9 cellular contexts compared by ENCODE assay signal in genomic region chr7:129951076-129952011, GRCh38. TPM values are rescaled to one million over a fixed set of nuclear protein-coding genes. Genes with fewer than 3 reads are reported as not detected.
DNase-seq lines count a peak whose midpoint lies in the region; ATAC-seq and TF ChIP-seq lines count a peak whose summit lies in the region.
"Had no signal": no experiment of that assay in that cellular context is flagged by ENCODE, and none has a peak within 500 bp of the region (broad histone marks: within the 10 kb centered on the region; RNA-seq: fewer than 3 reads in every experiment).

No MANE protein-coding gene starts in this region.

- H3K9me3 Mint-ChIP-seq in endodermal cell = no peaks in the 10 kb centered on the region
- H3K9me3 Mint-ChIP-seq: activated naive CD4-positive, alpha-beta T cell treated with anti-CD3 and anti-CD28 coated beads, Interleukin-2, amount 50 U/mL, for 72 hours had no signal

- H3K4me3 Mint-ChIP-seq in endodermal cell = no peak overlapping the region

- H3K27ac ChIP-seq in endodermal cell (ENCODE audit: low read depth, low read length) (peak overlapping the region; percentile 89), muscle layer of duodenum (ENCODE audit: low read length) (peak overlapping the region; percentile 97)

- H3K36me3 ChIP-seq in endodermal cell (ENCODE audit: control insufficient read depth, insufficient read depth, low read length) (peaks cover 9% of the 10 kb centered on the region), muscle layer of duodenum (ENCODE audit: control insufficient read depth in 1 of 2, insufficient read depth in 2 of 2, low read length in 2 of 2) (peaks cover 0 to 11% of the 10 kb centered on the region in 2 donors)

- H3K9ac ChIP-seq in endodermal cell (ENCODE audit: extremely low read depth, low read length, poor library complexity, severe bottlenecking) = peak overlapping the region; percentile 85

- WGBS in endodermal cell (ENCODE audit: insufficient coverage in 1 of 2, insufficient read length in 1 of 2), 2 experiments = 1 to 7% methylated on average over 3 to 6 of the region's 7 CpGs

- H3K4me1 Mint-ChIP-seq in endodermal cell = peaks cover 31% of the 10 kb centered on the region

- no peak overlapping the region for H3K27ac Mint-ChIP-seq in endodermal cell

- H3K9me3 ChIP-seq in endodermal cell (ENCODE audit: control insufficient read depth, low read length) (no peaks in the 10 kb centered on the region), muscle layer of duodenum (ENCODE audit: control insufficient read depth in 1 of 2, low read length in 2 of 2) (no peaks in the 10 kb centered on the region)

- H3K27me3 ChIP-seq in endodermal cell (ENCODE audit: control insufficient read depth, insufficient read depth, low read length, poor library complexity, severe bottlenecking) (no peaks in the 10 kb centered on the region), muscle layer of duodenum (ENCODE audit: low read depth, low read length) (no peaks in the 10 kb centered on the region)

- peaks cover 17% of the 10 kb centered on the region for H3K36me3 Mint-ChIP-seq in endodermal cell (ENCODE audit: low read depth)

- DNase-seq in NCI-H2171 treated with DMSO at 0.1 percent for 48 hours (lab: John Stamatoyannopoulos, UW) (peak; percentile 26), NCI-H2171 (lab: John Stamatoyannopoulos, UW) (no peak), OCI-M1 (lab: John Stamatoyannopoulos, UW) (peak; percentile 63), endodermal cell (peak; percentile 64), SKM-1 (lab: John Stamatoyannopoulos, UW; ENCODE audit: unreplicated experiment) (no peak)

- no peaks in the 10 kb centered on the region for H3K27me3 Mint-ChIP-seq in endodermal cell (ENCODE audit: insufficient read depth)

- peak overlapping the region; percentile 89 for H3K4me3 ChIP-seq in endodermal cell (ENCODE audit: low read length)
- peak overlapping the region; percentile 77 to 96 for H3K4me3 ChIP-seq in muscle layer of duodenum (ENCODE audit: low read depth in 1 of 2, low read length in 2 of 2)

- no peak for ATAC-seq in HG02938 (IDR thresholded peaks at IDR 0.05; ENCODE audit: unreplicated experiment)
- ATAC-seq in HG02759 (IDR thresholded peaks at IDR 0.05; ENCODE audit: unreplicated experiment) = no peak

- H3K4me1 ChIP-seq in endodermal cell (ENCODE audit: control insufficient read depth, insufficient read depth, low read length) = peaks cover 16% of the 10 kb centered on the region
- peaks cover 8 to 21% of the 10 kb centered on the region in 2 donors for H3K4me1 ChIP-seq in muscle layer of duodenum (ENCODE audit: control insufficient read depth in 1 of 2, insufficient read depth in 2 of 2, low read length in 2 of 2)

- TF ChIP-seq CTCF in endodermal cell (conservative IDR thresholded peaks at IDR 0.05) = no peak

RNA-seq across cellular contexts. Expression of gene UBE2H, which starts 1.4 kb away (rescaled TPM):
- 10 to 100 TPM; 74.5 to 74.7 TPM for total RNA-seq in endodermal cell
- 69.7 TPM for polyA plus RNA-seq in endodermal cell (2013, experiment 1 of 2)
- polyA plus RNA-seq in endodermal cell (2013, experiment 2 of 2) = 65.7 TPM

Comparison
In these comparisons a context has a peak if more than half of its experiments do, and no peak if none do; other contexts are left out.
1. DNase-seq: peak in NCI-H2171 treated with DMSO at 0.1 percent for 48 hours (single experiment), OCI-M1 (single experiment) and endodermal cell (single experiment); none in NCI-H2171 (single experiment) and SKM-1 (single experiment).